21 cellular contexts compared by ENCODE assay signal in the genomic region with DNA sequence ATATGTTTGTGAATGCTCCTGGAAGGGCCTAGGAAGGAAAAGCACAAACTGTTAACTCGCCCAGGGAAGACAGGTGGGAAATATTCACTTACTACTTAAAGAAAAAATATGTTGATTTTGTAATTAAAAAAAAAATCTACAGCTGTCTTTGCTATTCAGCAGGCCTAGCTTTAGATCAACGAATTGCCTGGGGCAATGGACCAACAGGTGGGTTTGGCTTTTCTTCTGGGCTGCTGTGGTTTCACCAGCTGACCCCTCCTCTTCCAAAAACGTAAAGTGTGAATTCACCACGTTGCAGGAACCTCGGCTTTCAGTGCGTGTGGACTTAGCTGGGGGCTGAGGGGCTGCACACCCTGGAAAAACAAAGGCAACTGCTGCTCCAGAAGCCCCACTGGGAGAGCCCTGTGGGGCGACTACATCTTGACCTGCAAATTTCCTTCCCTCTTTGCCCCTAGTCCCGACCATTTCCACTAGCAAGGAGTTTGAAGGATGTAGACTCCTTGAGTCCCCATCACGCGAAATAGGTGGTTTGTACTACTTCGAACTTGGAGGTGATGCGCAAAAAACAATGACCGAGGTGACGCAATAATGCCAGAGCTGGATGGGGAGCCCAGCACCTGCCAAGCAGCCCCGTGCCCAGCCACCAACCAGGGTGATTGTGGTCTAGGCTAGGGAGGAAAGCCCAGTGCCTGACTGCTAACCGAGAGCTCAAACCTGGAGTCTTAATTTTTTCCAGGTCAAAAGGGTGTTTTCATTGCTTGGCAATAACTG. TPM values are rescaled to one million over a fixed set of nuclear protein-coding genes. Genes with fewer than 3 reads are reported as not detected.
DNase-seq lines count a peak whose midpoint lies in the region; ATAC-seq and TF ChIP-seq lines count a peak whose summit lies in the region.
"Had no signal": no experiment of that assay in that cellular context is flagged by ENCODE, and none has a peak within 500 bp of the region (broad histone marks: within the 10 kb centered on the region; RNA-seq: fewer than 3 reads in every experiment).

No MANE protein-coding gene starts in this region.

- BruUV-seq in OCI-LY7 (replicated peaks; lab: Mats Ljungman, UMichigan), result no TSS peak

- H3K79me2 ChIP-seq in OCI-LY7 (ENCODE audit: insufficient read depth, low read depth, low read length), result no peaks in the 10 kb centered on the region

- H3K9me3 ChIP-seq in SJCRH30 (replicated peaks) (no peaks in the 10 kb centered on the region), OCI-LY7 (ENCODE audit: low read length) (no peaks in the 10 kb centered on the region)
- H3K9me3 ChIP-seq: BLaER1, Caco-2 had no signal

- ATAC-seq in stimulated activated naive B cell treated with anti-CD40 and anti-IgM and Interleukin-4, amounts not matched to agents 10 μg/mL and 1 μg/mL and 100 μg/mL, for 72 hours (replicated peaks), result no peak
- ATAC-seq in GM21717 (IDR thresholded peaks at IDR 0.05; ENCODE audit: unreplicated experiment), result no peak
- ATAC-seq: CD8-positive, alpha-beta T cell; GM12878 had no signal

- peaks cover 19 to 39% of the 10 kb centered on the region in 2 donors for H3K27me3 Mint-ChIP-seq in stimulated activated naive B cell treated with anti-CD40 and anti-IgM and Interleukin-4, amounts not matched to agents 10 μg/mL and 1 μg/mL and 100 μg/mL, for 72 hours

- H3K4me1 ChIP-seq in SJCRH30, result peaks cover 22% of the 10 kb centered on the region
- H3K4me1 ChIP-seq in OCI-LY7 (ENCODE audit: insufficient read depth, low read length, poor library complexity, severe bottlenecking), result no peaks in the 10 kb centered on the region
- H3K4me1 ChIP-seq: Caco-2 had no signal

- intact Hi-C loops in OCI-LY7 (cut with micrococcal nuclease; ENCODE audit: unreplicated experiment), result no loop called here

- no peak overlapping the region for H3K4me2 ChIP-seq in OCI-LY7 (ENCODE audit: low read length)

- H3K27ac Mint-ChIP-seq in stimulated activated naive B cell treated with anti-CD40 and anti-IgM and Interleukin-4, amounts not matched to agents 10 μg/mL and 1 μg/mL and 100 μg/mL, for 72 hours, result peak overlapping the region; percentile 9
- H3K27ac Mint-ChIP-seq: B cell; CD8-positive, alpha-beta T cell had no signal

- peak in 2 of 3 experiments; percentile 12 to 64 for DNase-seq in NCI-H1417 (lab: John Stamatoyannopoulos, UW)
- no peak for DNase-seq in NCI-H1417 treated with DMSO at 0.1 percent for 48 hours (lab: John Stamatoyannopoulos, UW)
- DNase-seq in NCI-H146 (lab: John Stamatoyannopoulos, UW), result peak; percentile 83
- DNase-seq in SJCRH30, result peak; percentile 74 to 88
- no peak for DNase-seq in stimulated activated naive B cell treated with anti-CD40 and anti-IgM and Interleukin-4, amounts not matched to agents 10 μg/mL and 1 μg/mL and 100 μg/mL, for 72 hours
- DNase-seq in OCI-LY7 (ENCODE audit: low spot score), result no peak
- no peak for DNase-seq in GM03348 (ENCODE audit: low spot score)
- DNase-seq: Caco-2; CD4-positive, CD25-positive, alpha-beta regulatory T cell; CD8-positive, alpha-beta T cell; DMS153; DND-41; GOT3; H7; HCEC 1CT had no signal

- H3K4me3 ChIP-seq in SJCRH30, result no peak overlapping the region
- H3K4me3 ChIP-seq in OCI-LY7 (ENCODE audit: low read depth, low read length, poor library complexity, severe bottlenecking), result no peak overlapping the region
- H3K4me3 ChIP-seq: BLaER1, GM12878 had no signal

- no peaks in the 10 kb centered on the region for H3K4me1 Mint-ChIP-seq in stimulated activated naive B cell treated with anti-CD40 and anti-IgM and Interleukin-4, amounts not matched to agents 10 μg/mL and 1 μg/mL and 100 μg/mL, for 72 hours
- H3K4me1 Mint-ChIP-seq: B cell; CD4-positive, CD25-positive, alpha-beta regulatory T cell had no signal

- H3K36me3 Mint-ChIP-seq in stimulated activated naive B cell treated with anti-CD40 and anti-IgM and Interleukin-4, amounts not matched to agents 10 μg/mL and 1 μg/mL and 100 μg/mL, for 72 hours, result no peaks in the 10 kb centered on the region
- H3K36me3 Mint-ChIP-seq: CD4-positive, CD25-positive, alpha-beta regulatory T cell; CD8-positive, alpha-beta T cell had no signal

- H3K36me3 ChIP-seq in SJCRH30, result no peaks in the 10 kb centered on the region
- H3K36me3 ChIP-seq in OCI-LY7 (ENCODE audit: insufficient read depth, low read length), result no peaks in the 10 kb centered on the region
- H3K36me3 ChIP-seq: BLaER1 had no signal

- H3K27ac ChIP-seq in SJCRH30 (no peak overlapping the region), OCI-LY7 (ENCODE audit: low read depth, low read length, poor library complexity, severe bottlenecking) (no peak overlapping the region)
- H3K27ac ChIP-seq: 22Rv1, BLaER1, C4-2B had no signal

- no peaks in the 10 kb centered on the region for H4K20me1 ChIP-seq in OCI-LY7 (ENCODE audit: insufficient read depth, low read length)
- H4K20me1 ChIP-seq: BLaER1 had no signal

- H3K9me3 Mint-ChIP-seq in stimulated activated naive B cell treated with anti-CD40 and anti-IgM and Interleukin-4, amounts not matched to agents 10 μg/mL and 1 μg/mL and 100 μg/mL, for 72 hours, result no peaks in the 10 kb centered on the region
- H3K9me3 Mint-ChIP-seq: CD8-positive, alpha-beta T cell had no signal

- CTCF ChIA-PET in OCI-LY7 (lab: Charles Lee; ENCODE audit: unreplicated experiment), result no interaction called here

- H3K27me3 ChIP-seq in SJCRH30, result no peaks in the 10 kb centered on the region
- H3K27me3 ChIP-seq: BLaER1 had no signal

- H3K9me2 ChIP-seq in OCI-LY7 (ENCODE audit: insufficient read depth, low read length), result no peaks in the 10 kb centered on the region

- POLR2A ChIA-PET in OCI-LY7 (lab: Charles Lee), result no interaction called here

- H2AFZ ChIP-seq in OCI-LY7 (ENCODE audit: low read length), result no peak overlapping the region

- no peak overlapping the region for H3K4me3 Mint-ChIP-seq in stimulated activated naive B cell treated with anti-CD40 and anti-IgM and Interleukin-4, amounts not matched to agents 10 μg/mL and 1 μg/mL and 100 μg/mL, for 72 hours
- H3K4me3 Mint-ChIP-seq: B cell; CD4-positive, CD25-positive, alpha-beta regulatory T cell; CD8-positive, alpha-beta T cell had no signal

- no peak for TF ChIP-seq CTCF in OCI-LY7 (conservative IDR thresholded peaks at IDR 0.05; ENCODE audit: low read length)

RNA-seq across cellular contexts. Expression of gene PRLHR, which starts 7.4 kb away (rescaled TPM):
- not detected in 2 replicates for total RNA-seq in SJCRH30 (2014; rRNA removed; shearing (Covaris generic))
- not detected in 2 replicates for total RNA-seq in OCI-LY7 (2014; rRNA removed; shearing (Covaris generic))
- not detected in 2 replicates for total RNA-seq in OCI-LY7 (2022)
- total RNA-seq: B cell; Caco-2; CD4-positive, CD25-positive, alpha-beta regulatory T cell; CD8-positive, alpha-beta T cell; GM12878; H7 had no signal

Comparison
In these comparisons a context has a peak if more than half of its experiments do, and no peak if none do; other contexts are left out.
1. DNase-seq: peak in NCI-H1417 (2 of 3), NCI-H146 (single experiment) and SJCRH30 (2 of 2); none in NCI-H1417 treated with DMSO at 0.1 percent for 48 hours (single experiment), stimulated activated naive B cell treated with anti-CD40 and anti-IgM and Interleukin-4, amounts not matched to agents 10 μg/mL and 1 μg/mL and 100 μg/mL, for 72 hours (single experiment), OCI-LY7 (single experiment) and GM03348 (single experiment).